In genomic region chr14:68124050-68124449, GRCh38 we compare ENCODE assay signal across 10 cellular contexts.
"Had no signal": no experiment of that assay in that cellular context is flagged by ENCODE, and none has a peak within 500 bp of the region (broad histone marks: within the 10 kb centered on the region; RNA-seq: fewer than 3 reads in every experiment).

No MANE protein-coding gene starts in this region.

- ATAC-seq: left lobe of liver; stimulated activated naive B cell treated with anti-CD40 and anti-IgM and Interleukin-4, amounts not matched to agents 10 μg/mL and 1 μg/mL and 100 μg/mL, for 72 hours had no signal

- H3K36me3 ChIP-seq: adrenal gland, pancreas, tibial nerve had no signal

- H3K27me3 ChIP-seq: adrenal gland, dorsolateral prefrontal cortex, pancreas, tibial nerve had no signal

- H3K9me3 ChIP-seq: adrenal gland, pancreas had no signal

- H3K27ac ChIP-seq: adrenal gland, pancreas, tibial nerve had no signal

- H3K4me3 ChIP-seq: adrenal gland, dorsolateral prefrontal cortex, pancreas, tibial nerve had no signal

- H3K4me1 ChIP-seq: adrenal gland, pancreas had no signal

- FAIRE-seq: pancreas had no signal

- DNase-seq: activated CD8-positive, alpha-beta memory T cell treated with anti-CD3 and anti-CD28 coated beads for 24 hours; activated naive CD4-positive, alpha-beta T cell treated with Interleukin-2 at 50 U/mL for 16 hours; adrenal gland; dorsolateral prefrontal cortex; islet precursor cell; pancreas; stimulated activated naive B cell treated with anti-CD40 and anti-IgM and Interleukin-4, amounts not matched to agents 10 μg/mL and 1 μg/mL and 100 μg/mL, for 72 hours; substantia nigra had no signal
